8 cellular contexts compared by ENCODE assay signal in genomic region chr19:7921302-7921954, GRCh38. TPM values are rescaled to one million over a fixed set of nuclear protein-coding genes. Genes with fewer than 3 reads are reported as not detected.
DNase-seq lines count a peak whose midpoint lies in the region; ATAC-seq and TF ChIP-seq lines count a peak whose summit lies in the region.

No MANE protein-coding gene starts in this region.

- CTCF ChIA-PET in CD4-positive, alpha-beta T cell (lab: Charles Lee), result interaction anchor here (1.2 to 5.6 kb wide), 6 partner anchors 8 to 241 kb away, joined by 3 to 43 read pairs (median 12); partner anchors contain the start of genes MAP2K7, TIMM44 and TRAPPC5

- POLR2A ChIA-PET in CD4-positive, alpha-beta T cell (lab: Charles Lee), result interaction anchor here (1.3 to 7.7 kb wide), 12 partner anchors 8 to 852 kb away, joined by 3 to 116 read pairs (median 4); partner anchors contain the start of genes MAP2K7, PET100, TIMM44 and XAB2

- peaks cover 34% of the 10 kb centered on the region for H3K4me1 Mint-ChIP-seq in CD4-positive, alpha-beta T cell (ENCODE audit: low read depth)

- ATAC-seq in CD4-positive, alpha-beta T cell (ENCODE audit: poor library complexity), result no peak
- ATAC-seq in GM21529 (IDR thresholded peaks at IDR 0.05; ENCODE audit: unreplicated experiment), result no peak

- H3K9me3 ChIP-seq in CD4-positive, alpha-beta T cell (ENCODE audit: control insufficient read depth, low read length), result no peaks in the 10 kb centered on the region
- H3K9me3 ChIP-seq in neuron (ENCODE audit: low read length), result no peaks in the 10 kb centered on the region

- peak overlapping the region; percentile 94 for H3K4me3 Mint-ChIP-seq in CD4-positive, alpha-beta T cell

- TF ChIP-seq CTCF in CD4-positive, alpha-beta T cell (IDR thresholded peaks at IDR 0.05), result no peak
- no peak for TF ChIP-seq CTCF in dorsolateral prefrontal cortex (IDR thresholded peaks at IDR 0.05 in 54 of 56, conservative IDR thresholded peaks at IDR 0.05 in 2 of 56; ENCODE audit: low read depth in 1 of 56, partially characterized antibody in 56 of 56)

- H3K27me3 Mint-ChIP-seq in CD4-positive, alpha-beta T cell, result peaks cover 25% of the 10 kb centered on the region

- peaks cover 26% of the 10 kb centered on the region for H3K36me3 ChIP-seq in neuron (ENCODE audit: insufficient read depth, low read length)

- H3K27ac Mint-ChIP-seq in CD4-positive, alpha-beta T cell, result peak overlapping the region; percentile 79

- H3K4me3 ChIP-seq in dorsolateral prefrontal cortex, result peak overlapping the region; percentile 39 to 90 (median 75)
- peak overlapping the region; percentile 50 for H3K4me3 ChIP-seq in neuron (ENCODE audit: low read length)

- H3K4me1 ChIP-seq in neuron (ENCODE audit: insufficient read depth, low read length), result peaks cover 38% of the 10 kb centered on the region

- peaks cover 21% of the 10 kb centered on the region for H3K27me3 ChIP-seq in CD4-positive, alpha-beta T cell (ENCODE audit: control insufficient read depth, insufficient read depth, low read length)
- peaks cover 0 to 27% (median 11%) of the 10 kb centered on the region in 45 donors for H3K27me3 ChIP-seq in dorsolateral prefrontal cortex
- H3K27me3 ChIP-seq in neuron (ENCODE audit: insufficient read depth, low read length), result peaks cover 8% of the 10 kb centered on the region

- H3K27ac ChIP-seq in CD4-positive, alpha-beta T cell (ENCODE audit: low read depth, low read length), result peak overlapping the region; percentile 55
- H3K27ac ChIP-seq in dorsolateral prefrontal cortex, result peak overlapping the region in 56 of 59 donors; percentile 1 to 97 (median 72)

- peaks cover 23% of the 10 kb centered on the region for H3K36me3 Mint-ChIP-seq in CD4-positive, alpha-beta T cell (ENCODE audit: low read depth)

- intact Hi-C loops in CD4-positive, alpha-beta T cell (cut with DNase I, micrococcal nuclease), result loop anchor here (5.0 to 10.0 kb wide), 4 partner anchors 54 to 1557 kb away; partner anchors contain the start of genes CLPP (in 1 of the 2), NDUFA7 (in 1 of the 2) and RPS28 (in 1 of the 2)
- intact Hi-C loops in dorsolateral prefrontal cortex (cut with DNase I), result loop anchor here in 1 of 2 donors (5.0 to 10.0 kb wide), 3 partner anchors 54 to 237 kb away; partner anchors contain the start of gene TRAPPC5

- no peak for DNase-seq in CD4-positive, alpha-beta T cell
- peak; percentile 31 for DNase-seq in NCI-H1105 (lab: John Stamatoyannopoulos, UW)
- no peak for DNase-seq in dorsolateral prefrontal cortex
- no peak for DNase-seq in NCI-H1417 (lab: John Stamatoyannopoulos, UW)
- DNase-seq in NCI-H1092 treated with DMSO at 0.1 percent for 48 hours (lab: John Stamatoyannopoulos, UW), result no peak
- DNase-seq in medulla oblongata (ENCODE audit: extremely low spot score), result no peak

- no peaks in the 10 kb centered on the region for H3K9me3 Mint-ChIP-seq in CD4-positive, alpha-beta T cell

- no peak overlapping the region for H2AFZ ChIP-seq in neuron (ENCODE audit: low read depth, low read length)

RNA-seq across cellular contexts. Expression of gene SNAPC2, which starts 1.3 kb away (rescaled TPM):
- total RNA-seq in CD4-positive, alpha-beta T cell, result 10 to 100 TPM in 1 of 2 experiments, 1 to 10 TPM in 1; 9.9 to 10.9 TPM
- total RNA-seq in dorsolateral prefrontal cortex, result 10 to 100 TPM; 11.3 to 27.9 (median 16.9) TPM

RNA-seq across cellular contexts. Expression of gene CTXN1, which starts 4.5 kb away (rescaled TPM):
- not detected for total RNA-seq in CD4-positive, alpha-beta T cell
- total RNA-seq in dorsolateral prefrontal cortex, result 100 to 1,000 TPM in 78 of 120 experiments, 10 to 100 TPM in 42; 38.0 to 212 (median 112) TPM

RNA-seq across cellular contexts. Expression of gene TGFBR3L, which starts 6.8 kb away (rescaled TPM):
- 1 to 10 TPM; 1.1 to 1.2 TPM for total RNA-seq in CD4-positive, alpha-beta T cell
- 10 to 100 TPM in 119 of 120 experiments, 1 to 10 TPM in 1; 9.8 to 66.3 (median 34.6) TPM for total RNA-seq in dorsolateral prefrontal cortex

RNA-seq across cellular contexts. Expression of gene MAP2K7, which starts 17.8 kb away (rescaled TPM):
- 10 to 100 TPM; 81.7 to 82.3 TPM for total RNA-seq in CD4-positive, alpha-beta T cell
- total RNA-seq in dorsolateral prefrontal cortex, result 10 to 100 TPM; 28.0 to 51.9 (median 39.4) TPM

RNA-seq across cellular contexts. Expression of gene TIMM44, which starts 22.0 kb away (rescaled TPM):
- 10 to 100 TPM; 83.9 to 85.0 TPM for total RNA-seq in CD4-positive, alpha-beta T cell
- total RNA-seq in dorsolateral prefrontal cortex, result 100 to 1,000 TPM in 1 of 120 experiments, 10 to 100 TPM in 119; 34.5 to 109 (median 53.7) TPM

Comparison
In these comparisons a context has a peak if more than half of its experiments do, and no peak if none do; other contexts are left out.
1. RNA of gene CTXN1, which starts 4.5 kb away (total RNA-seq): 38.0 to 212 TPM in dorsolateral prefrontal cortex; not detected in CD4-positive, alpha-beta T cell; every median in the first group is over 10 times any median in the second.
2. RNA of gene TGFBR3L, which starts 6.8 kb away (total RNA-seq): 9.8 to 66.3 TPM in dorsolateral prefrontal cortex; 1.1 to 1.2 TPM in CD4-positive, alpha-beta T cell; every median in the first group is over 4 times any median in the second.